Comparison of ENCODE assay signal across 12 cellular contexts in genomic region chr4:122842392-122842791, GRCh38. TPM values are rescaled to one million over a fixed set of nuclear protein-coding genes. Genes with fewer than 3 reads are reported as not detected.
"Had no signal": no experiment of that assay in that cellular context is flagged by ENCODE, and none has a peak within 500 bp of the region (broad histone marks: within the 10 kb centered on the region; RNA-seq: fewer than 3 reads in every experiment).

No MANE protein-coding gene starts in this region.

- ATAC-seq: naive thymus-derived CD8-positive, alpha-beta T cell; stimulated activated naive CD8-positive, alpha-beta T cell treated with anti-CD3 and anti-CD28 coated beads, Interleukin-15, Interleukin-2, amounts not matched to agents 100 U/mL and 50 U/mL, for 24 hours had no signal

- H3K27ac Mint-ChIP-seq: activated B cell treated with CpG ODN at 0.5 μM for 24 hours; activated CD4-positive, alpha-beta memory T cell treated with anti-CD3 and anti-CD28 coated beads for 36 hours; activated naive CD8-positive, alpha-beta T cell; T-helper 2 cell treated with Interferon-gamma antibody and Interleukin-4, amounts not matched to agents 5 μg/mL and 100 μg/mL, for 36 hours had no signal

- H3K27me3 ChIP-seq: body of pancreas, dorsolateral prefrontal cortex had no signal

- H3K4me1 ChIP-seq: body of pancreas had no signal

- DNase-seq: activated B cell treated with CpG ODN at 0.5 μM for 24 hours; activated CD4-positive, alpha-beta memory T cell treated with anti-CD3 and anti-CD28 coated beads for 36 hours; activated CD4-positive, alpha-beta T cell treated with anti-CD3 and anti-CD28 coated beads for 4 hours; activated T-cell treated with anti-CD3 and anti-CD28 coated beads for 4 hours; central memory CD4-positive, alpha-beta T cell; dorsolateral prefrontal cortex; left ventricle myocardium superior; naive thymus-derived CD8-positive, alpha-beta T cell; stimulated activated naive CD8-positive, alpha-beta T cell treated with anti-CD3 and anti-CD28 coated beads, Interleukin-15, Interleukin-2, amounts not matched to agents 100 U/mL and 50 U/mL, for 24 hours had no signal

- H3K9me3 ChIP-seq: body of pancreas had no signal

- H3K36me3 Mint-ChIP-seq: activated CD4-positive, alpha-beta memory T cell treated with anti-CD3 and anti-CD28 coated beads for 36 hours; activated naive CD8-positive, alpha-beta T cell; naive thymus-derived CD8-positive, alpha-beta T cell had no signal

- H3K27ac ChIP-seq: body of pancreas, dorsolateral prefrontal cortex had no signal

- H3K4me3 ChIP-seq: body of pancreas, dorsolateral prefrontal cortex had no signal

- H3K4me1 Mint-ChIP-seq: activated B cell treated with CpG ODN at 0.5 μM for 24 hours; naive thymus-derived CD8-positive, alpha-beta T cell had no signal

- H3K4me3 Mint-ChIP-seq: activated B cell treated with CpG ODN at 0.5 μM for 24 hours; activated CD4-positive, alpha-beta memory T cell treated with anti-CD3 and anti-CD28 coated beads for 36 hours; activated naive CD8-positive, alpha-beta T cell; naive thymus-derived CD8-positive, alpha-beta T cell; T-helper 2 cell treated with Interferon-gamma antibody and Interleukin-4, amounts not matched to agents 5 μg/mL and 100 μg/mL, for 36 hours had no signal

- H3K9me3 Mint-ChIP-seq: activated B cell treated with CpG ODN at 0.5 μM for 24 hours; activated CD4-positive, alpha-beta memory T cell treated with anti-CD3 and anti-CD28 coated beads for 36 hours; naive thymus-derived CD8-positive, alpha-beta T cell; T-helper 2 cell treated with Interferon-gamma antibody and Interleukin-4, amounts not matched to agents 5 μg/mL and 100 μg/mL, for 36 hours had no signal

RNA-seq across cellular contexts. Expression of gene FGF2, which starts 15.8 kb away (rescaled TPM):
- total RNA-seq: naive thymus-derived CD8-positive, alpha-beta T cell had no signal
